24 cellular contexts compared by ENCODE assay signal in the genomic region with DNA sequence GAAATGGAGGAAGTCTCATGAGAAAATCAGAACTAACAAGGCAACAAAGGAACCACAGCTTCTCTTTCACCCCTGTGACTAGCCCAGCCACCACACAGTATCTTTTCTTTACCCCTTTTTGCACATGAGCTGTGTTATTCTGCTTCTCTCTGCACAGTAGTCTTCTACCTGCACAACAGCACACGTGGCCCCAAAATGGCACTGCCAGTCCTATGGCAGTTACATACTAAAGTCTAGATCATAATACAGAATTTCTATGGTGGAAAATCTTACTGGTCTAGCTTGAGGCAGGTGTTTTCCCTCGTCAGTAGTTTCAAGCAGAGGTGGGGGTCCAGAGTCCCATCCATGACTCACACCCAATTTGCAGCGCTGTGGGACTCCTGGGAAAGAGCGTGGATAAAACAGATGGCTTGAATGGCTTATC.
DNase-seq lines count a peak whose midpoint lies in the region; ATAC-seq, FAIRE-seq and TF ChIP-seq lines count a peak whose summit lies in the region.
"Had no signal": no experiment of that assay in that cellular context is flagged by ENCODE, and none has a peak within 500 bp of the region (broad histone marks: within the 10 kb centered on the region; RNA-seq: fewer than 3 reads in every experiment).

No MANE protein-coding gene starts in this region.

- intact Hi-C loops in pancreas (cut with DNase I): no loop called here

- H3K27ac ChIP-seq in pancreas: no peak overlapping the region
- H3K27ac ChIP-seq: heart right ventricle, left ventricle myocardium inferior, neutrophil, upper lobe of right lung had no signal

- H3K4me3 Mint-ChIP-seq in activated CD8-positive, alpha-beta memory T cell treated with anti-CD3 and anti-CD28 coated beads, Interleukin-2, amount 10 ng/mL, durations not matched to agents 7 days and 5 days: no peak overlapping the region
- H3K4me3 Mint-ChIP-seq in IgD-negative memory B cell: no peak overlapping the region
- H3K4me3 Mint-ChIP-seq: HFFc6 had no signal

- no peak for TF ChIP-seq CTCF in pancreas (IDR thresholded peaks at IDR 0.05)

- DNase-seq in activated CD8-positive, alpha-beta memory T cell treated with anti-CD3 and anti-CD28 coated beads, Interleukin-2, amount 10 ng/mL, durations not matched to agents 7 days and 5 days: no peak
- no peak for DNase-seq in activated CD8-positive, alpha-beta memory T cell treated with anti-CD3 and anti-CD28 coated beads for 24 hours
- no peak for DNase-seq in activated naive CD4-positive, alpha-beta T cell treated with anti-CD3 and anti-CD28 coated beads, Interleukin-2, amount 50 U/mL, for 72 hours (ENCODE audit: low spot score in 2 of 2)
- peak in 1 of 6 donors; percentile 19 for DNase-seq in pancreas
- DNase-seq in activated gamma-delta T cell (lab: John Stamatoyannopoulos, UW): no peak
- no peak for DNase-seq in effector CD8-positive, alpha-beta T cell (lab: John Stamatoyannopoulos, UW)
- DNase-seq: BE2C; dermis blood vessel endothelial cell; heart right ventricle; HFFc6; left ventricle myocardium inferior; NCI-H1436; NCI-H526; OCI-M1; Right ventricle myocardium superior; stimulated activated CD4-positive, alpha-beta T cell treated with anti-CD3 and anti-CD28 coated beads, Interleukin-4, amount 100 ng/mL, for 24 hours; T-helper 1 cell; upper lobe of right lung had no signal

- no peaks in the 10 kb centered on the region for H3K9me3 ChIP-seq in pancreas
- H3K9me3 ChIP-seq: BE2C, heart right ventricle, left ventricle myocardium inferior, neutrophil, upper lobe of right lung had no signal

- H3K4me1 ChIP-seq in pancreas: peaks cover 0 to 6% (median 6%) of the 10 kb centered on the region in 3 donors
- H3K4me1 ChIP-seq: BE2C, upper lobe of right lung had no signal

- H3K27me3 Mint-ChIP-seq in activated CD8-positive, alpha-beta memory T cell treated with anti-CD3 and anti-CD28 coated beads, Interleukin-2, amount 10 ng/mL, durations not matched to agents 7 days and 5 days: no peaks in the 10 kb centered on the region
- H3K27me3 Mint-ChIP-seq in IgD-negative memory B cell: no peaks in the 10 kb centered on the region

- no peak for FAIRE-seq in pancreas (lab: Jason Lieb, UNC)
- FAIRE-seq: A204.1, HepG2 had no signal

- H3K27me3 ChIP-seq in pancreas: no peaks in the 10 kb centered on the region
- H3K27me3 ChIP-seq: BE2C, heart right ventricle, neutrophil, upper lobe of right lung had no signal

- H3K4me1 Mint-ChIP-seq in activated CD8-positive, alpha-beta memory T cell treated with anti-CD3 and anti-CD28 coated beads, Interleukin-2, amount 10 ng/mL, durations not matched to agents 7 days and 5 days: peaks cover 13% of the 10 kb centered on the region
- H3K4me1 Mint-ChIP-seq in IgD-negative memory B cell: peaks cover 3 to 7% (median 6%) of the 10 kb centered on the region in 3 donors

- H3K36me3 ChIP-seq in pancreas: no peaks in the 10 kb centered on the region
- H3K36me3 ChIP-seq: BE2C, neutrophil, upper lobe of right lung had no signal

- H3K9me3 Mint-ChIP-seq in activated CD8-positive, alpha-beta memory T cell treated with anti-CD3 and anti-CD28 coated beads, Interleukin-2, amount 10 ng/mL, durations not matched to agents 7 days and 5 days (ENCODE audit: low read depth): no peaks in the 10 kb centered on the region
- no peaks in the 10 kb centered on the region for H3K9me3 Mint-ChIP-seq in IgD-negative memory B cell
- no peaks in the 10 kb centered on the region for H3K9me3 Mint-ChIP-seq in activated naive CD4-positive, alpha-beta T cell treated with anti-CD3 and anti-CD28 coated beads, Interleukin-2, amount 50 U/mL, for 72 hours
- H3K9me3 Mint-ChIP-seq: HFFc6 had no signal

- H3K36me3 Mint-ChIP-seq in activated CD8-positive, alpha-beta memory T cell treated with anti-CD3 and anti-CD28 coated beads, Interleukin-2, amount 10 ng/mL, durations not matched to agents 7 days and 5 days: peaks cover 2% of the 10 kb centered on the region
- H3K36me3 Mint-ChIP-seq in IgD-negative memory B cell: peaks cover 4% of the 10 kb centered on the region
- no peaks in the 10 kb centered on the region for H3K36me3 Mint-ChIP-seq in activated naive CD4-positive, alpha-beta T cell treated with anti-CD3 and anti-CD28 coated beads, Interleukin-2, amount 50 U/mL, for 72 hours

- H3K27ac Mint-ChIP-seq in activated CD8-positive, alpha-beta memory T cell treated with anti-CD3 and anti-CD28 coated beads, Interleukin-2, amount 10 ng/mL, durations not matched to agents 7 days and 5 days: no peak overlapping the region
- H3K27ac Mint-ChIP-seq in IgD-negative memory B cell: peak overlapping the region in 2 of 3 donors; percentile 17 to 48
- no peak overlapping the region for H3K27ac Mint-ChIP-seq in activated naive CD4-positive, alpha-beta T cell treated with anti-CD3 and anti-CD28 coated beads, Interleukin-2, amount 50 U/mL, for 72 hours
- H3K27ac Mint-ChIP-seq: HFFc6 had no signal

- 70 to 77% methylated on average over 4 of the region's 4 CpGs for WGBS in pancreas, 2 donors

- CTCF ChIA-PET in activated CD8-positive, alpha-beta memory T cell treated with anti-CD3 and anti-CD28 coated beads, Interleukin-2, amount 10 ng/mL, durations not matched to agents 7 days and 5 days (lab: Charles Lee): interaction anchor here (1.0 to 1.5 kb wide), 4 partner anchors 154 to 385 kb away, joined by 3 read pairs; no protein-coding TSS in a partner anchor

- no peak overlapping the region for H3K4me3 ChIP-seq in pancreas
- H3K4me3 ChIP-seq: heart right ventricle, left ventricle myocardium inferior, smooth muscle cell, upper lobe of right lung had no signal

- peak; percentile 66 for ATAC-seq in activated CD8-positive, alpha-beta memory T cell treated with anti-CD3 and anti-CD28 coated beads, Interleukin-2, amount 10 ng/mL, durations not matched to agents 7 days and 5 days
- peak; percentile 40 to 59 for ATAC-seq in activated naive CD4-positive, alpha-beta T cell treated with anti-CD3 and anti-CD28 coated beads, Interleukin-2, amount 50 U/mL, for 72 hours
- ATAC-seq in pancreas: peak in 3 of 4 donors; percentile 39 to 81 (median 74)
- ATAC-seq in HG03439 (IDR thresholded peaks at IDR 0.05; ENCODE audit: unreplicated experiment): no peak
- ATAC-seq: heart right ventricle, HepG2, upper lobe of right lung had no signal

Comparison
In these comparisons a context has a peak if more than half of its experiments do, and no peak if none do; other contexts are left out.
1. H3K27ac Mint-ChIP-seq: peak in IgD-negative memory B cell (2 of 3); none in activated CD8-positive, alpha-beta memory T cell treated with anti-CD3 and anti-CD28 coated beads, Interleukin-2, amount 10 ng/mL, durations not matched to agents 7 days and 5 days (single experiment) and activated naive CD4-positive, alpha-beta T cell treated with anti-CD3 and anti-CD28 coated beads, Interleukin-2, amount 50 U/mL, for 72 hours (0 of 2).